In genomic region chr20:6828794-6829423, GRCh38 we compare ENCODE assay signal across 8 cellular contexts.
DNase-seq lines count a peak whose midpoint lies in the region; ATAC-seq and TF ChIP-seq lines count a peak whose summit lies in the region.

No MANE protein-coding gene starts in this region.

- DNase-seq in GM10266 (ENCODE audit: extremely low spot score) (peak; percentile 48), NCI-H748 (lab: John Stamatoyannopoulos, UW; ENCODE audit: unreplicated experiment) (peak; percentile 86), amygdala (lab: John Stamatoyannopoulos, UW) (peak in 33 of 56 donors; percentile 1 to 79 (median 13)), hepatic stellate cell (ENCODE audit: low spot score) (peak; percentile 16), retinal pigment epithelial cell (ENCODE audit: low read depth) (no peak), T-helper 9 cell (no peak)

- ATAC-seq in GM21515 (IDR thresholded peaks at IDR 0.05; ENCODE audit: unreplicated experiment) (peak; percentile 91), HG03571 (IDR thresholded peaks at IDR 0.05; ENCODE audit: unreplicated experiment) (peak; percentile 71)

- TF ChIP-seq CTCF in GM10266 (IDR thresholded peaks at IDR 0.05; ENCODE audit: control insufficient read depth, insufficient read depth, low read depth, missing control alignments) (peak; percentile 66), retinal pigment epithelial cell (conservative IDR thresholded peaks at IDR 0.05; ENCODE audit: low read depth, low read length) (peak; percentile 76)

- H3K4me3 ChIP-seq in retinal pigment epithelial cell (ENCODE audit: low read length) = no peak overlapping the region

Comparison
In these comparisons a context has a peak if more than half of its experiments do, and no peak if none do; other contexts are left out.
1. DNase-seq: peak in GM10266 (single experiment), NCI-H748 (single experiment), amygdala (33 of 56) and hepatic stellate cell (single experiment); none in retinal pigment epithelial cell (single experiment) and T-helper 9 cell (single experiment).